In genomic region chr12:108560752-108561719, GRCh38 we compare ENCODE assay signal across 1 cellular context.
A peak's percentile ranks its signal among the peaks of the same experiment; 100 is the strongest.
TF ChIP-seq lines count a peak whose summit lies in the region.

SART3 (minus strand) TSS chr12:108561173; CDS start chr12:108561154, 19 bp downstream.

TF ChIP-seq in K562, 482 proteins besides CTCF, POLR2A, EP300 and RAD21 (continued from another document and continues in another):
- TF ChIP-seq ZBTB2 (IDR thresholded peaks at IDR 0.05) (no peak), TCFL5 (CRISPR knock-in tag; conservative IDR thresholded peaks at IDR 0.05) (no peak), HNRNPLL (IDR thresholded peaks at IDR 0.05; ENCODE audit: low read depth, low read length, poor library complexity, severe bottlenecking) (peak; percentile 97), POLR3A (IDR thresholded peaks at IDR 0.05; ENCODE audit: borderline replicate concordance, extremely low read depth, insufficient read depth, insufficient read length) (no peak), RHOXF2B (CRISPR knock-in tag; conservative IDR thresholded peaks at IDR 0.05) (no peak), ZNF232 (CRISPR knock-in tag; IDR thresholded peaks at IDR 0.05) (no peak), CXXC5 (CRISPR knock-in tag; IDR thresholded peaks at IDR 0.05) (peak; percentile 41), ZEB2 (IDR thresholded peaks at IDR 0.05) (no peak), ZNF57 (CRISPR knock-in tag; IDR thresholded peaks at IDR 0.05) (no peak), DLX4 (CRISPR knock-in tag; IDR thresholded peaks at IDR 0.05) (no peak), ZHX1 (conservative IDR thresholded peaks at IDR 0.05; ENCODE audit: low read length) (no peak), ZBTB11 (CRISPR knock-in tag; IDR thresholded peaks at IDR 0.05) (peak in 1 of 3 experiments; percentile 71; a peak in 2 of 6 replicates), CBFB (CRISPR knock-in tag; IDR thresholded peaks at IDR 0.05) (no peak), FUS (optimal IDR thresholded peaks at IDR 0.05; ENCODE audit: low read depth, low read length) (no peak), EZH2 (IDR thresholded peaks at IDR 0.05; ENCODE audit: borderline replicate concordance, low read depth, low read length) (no peak), E2F1 (CRISPR knock-in tag; IDR thresholded peaks at IDR 0.05) (no peak; the same call in 1 of the 2 replicates), TOE1 (IDR thresholded peaks at IDR 0.05; ENCODE audit: borderline replicate concordance) (peak; percentile 88), TOE1 (CRISPR knock-in tag; IDR thresholded peaks at IDR 0.05; ENCODE audit: borderline replicate concordance, low read depth) (no peak), ZC3H8 (IDR thresholded peaks at IDR 0.05) (no peak), CBX5 (IDR thresholded peaks at IDR 0.05; ENCODE audit: borderline replicate concordance, low read depth) (no peak), NR3C1 (CRISPR knock-in tag; IDR thresholded peaks at IDR 0.05) (no peak), JUND (IDR thresholded peaks at IDR 0.05; ENCODE audit: borderline replicate concordance, low read depth, low read length) (peak; percentile 62), JUND (tag; IDR thresholded peaks at IDR 0.05; ENCODE audit: borderline replicate concordance, low read depth, low read length) (peak; percentile 82; the same call in 2 of the 3 replicates), RNF2 (IDR thresholded peaks at IDR 0.05) (no peak), NEUROD1 (IDR thresholded peaks at IDR 0.05; ENCODE audit: borderline replicate concordance, low read depth, low read length, partially characterized antibody) (peak; percentile 32), MEF2A (IDR thresholded peaks at IDR 0.05; ENCODE audit: control insufficient read depth, low read depth, low read length) (no peak), RBM25 (IDR thresholded peaks at IDR 0.05; ENCODE audit: low read depth, low read length, severe bottlenecking) (no peak), TCF15 (CRISPR knock-in tag; IDR thresholded peaks at IDR 0.05) (no peak), CCNT2 (IDR thresholded peaks at IDR 0.05; ENCODE audit: borderline replicate concordance, extremely low read depth, insufficient read length, low read depth, low read length) (no peak), SETDB1 (IDR thresholded peaks at IDR 0.05; ENCODE audit: low read length) (no peak), REST (CRISPR knock-in tag; IDR thresholded peaks at IDR 0.05; ENCODE audit: low read depth) (no peak), VEZF1 (CRISPR knock-in tag; IDR thresholded peaks at IDR 0.05) (no peak), MYNN (IDR thresholded peaks at IDR 0.05) (no peak), MYNN (CRISPR knock-in tag; IDR thresholded peaks at IDR 0.05) (no peak), U2AF2 (optimal IDR thresholded peaks at IDR 0.05; ENCODE audit: low read depth, low read length) (no peak), MLX (CRISPR knock-in tag; conservative IDR thresholded peaks at IDR 0.05) (no peak), ZNF41 (CRISPR knock-in tag; conservative IDR thresholded peaks at IDR 0.05) (no peak), SP2 (IDR thresholded peaks at IDR 0.05; ENCODE audit: extremely low read depth, low read depth, low read length, poor library complexity, severe bottlenecking) (no peak), EWSR1 (IDR thresholded peaks at IDR 0.05; ENCODE audit: borderline replicate concordance, low read depth, partially characterized antibody) (no peak), ZNF354B (CRISPR knock-in tag; IDR thresholded peaks at IDR 0.05) (no peak), KHSRP (IDR thresholded peaks at IDR 0.05) (no peak), ARHGAP35 (IDR thresholded peaks at IDR 0.05; ENCODE audit: partially characterized antibody) (no peak), DEAF1 (CRISPR knock-in tag; IDR thresholded peaks at IDR 0.05) (no peak), ZNF699 (CRISPR knock-in tag; IDR thresholded peaks at IDR 0.05; ENCODE audit: insufficient replicate concordance) (no peak), ZBTB34 (CRISPR knock-in tag; IDR thresholded peaks at IDR 0.05) (no peak), ASH1L (IDR thresholded peaks at IDR 0.05; ENCODE audit: borderline replicate concordance, low read depth, partially characterized antibody) (peak; percentile 76), NFRKB (IDR thresholded peaks at IDR 0.05; ENCODE audit: low read depth) (peak; percentile 99), ZNF668 (CRISPR knock-in tag; IDR thresholded peaks at IDR 0.05) (no peak), NFXL1 (CRISPR knock-in tag; IDR thresholded peaks at IDR 0.05) (no peak)
